In genomic region chr11:77619576-77620198, GRCh38 we compare ENCODE assay signal across 1 cellular context.
TF ChIP-seq lines count a peak whose summit lies in the region.

No MANE protein-coding gene starts in this region.

TF ChIP-seq in H1, 55 proteins besides CTCF, POLR2A, EP300 and RAD21:
- TF ChIP-seq RXRA (IDR thresholded peaks at IDR 0.05; ENCODE audit: insufficient read depth, low read depth, low read length) (no peak), YY1 (IDR thresholded peaks at IDR 0.05; ENCODE audit: low read depth, low read length) (no peak), SIX5 (IDR thresholded peaks at IDR 0.05; ENCODE audit: low read depth, low read length) (no peak), TAF1 (IDR thresholded peaks at IDR 0.05; ENCODE audit: low read depth, low read length) (no peak), TAF7 (optimal IDR thresholded peaks at IDR 0.05; ENCODE audit: borderline replicate concordance, low read depth, low read length) (no peak), BCL11A (IDR thresholded peaks at IDR 0.05; ENCODE audit: low read depth in 2 of 2, low read length in 2 of 2) (no peak), HDAC2 (IDR thresholded peaks at IDR 0.05; ENCODE audit: borderline replicate concordance in 1 of 2, low read depth in 2 of 2, low read length in 2 of 2) (no peak), NANOG (IDR thresholded peaks at IDR 0.05; ENCODE audit: insufficient read depth, low read depth, low read length, poor library complexity, severe bottlenecking) (no peak), NRF1 (IDR thresholded peaks at IDR 0.05; ENCODE audit: low read depth, low read length) (no peak), TCF12 (IDR thresholded peaks at IDR 0.05; ENCODE audit: low read depth, low read length) (no peak), SRF (IDR thresholded peaks at IDR 0.05; ENCODE audit: low read depth, low read length) (no peak), SP1 (IDR thresholded peaks at IDR 0.05; ENCODE audit: low read depth, low read length) (no peak), HDAC6 (IDR thresholded peaks at IDR 0.05; ENCODE audit: low read depth, low read length) (no peak), CBX8 (IDR thresholded peaks at IDR 0.05; ENCODE audit: borderline replicate concordance, low read depth, low read length) (no peak)
- TF ChIP-seq, protein P1, sequence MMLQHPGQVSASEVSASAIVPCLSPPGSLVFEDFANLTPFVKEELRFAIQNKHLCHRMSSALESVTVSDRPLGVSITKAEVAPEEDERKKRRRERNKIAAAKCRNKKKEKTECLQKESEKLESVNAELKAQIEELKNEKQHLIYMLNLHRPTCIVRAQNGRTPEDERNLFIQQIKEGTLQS (IDR thresholded peaks at IDR 0.05; ENCODE audit: insufficient read depth, low read depth, low read length), result no peak
TF ChIP-seq in H1: peak in this region for 0.
